ENCODE assay signal across 8 cellular contexts in the genomic region with DNA sequence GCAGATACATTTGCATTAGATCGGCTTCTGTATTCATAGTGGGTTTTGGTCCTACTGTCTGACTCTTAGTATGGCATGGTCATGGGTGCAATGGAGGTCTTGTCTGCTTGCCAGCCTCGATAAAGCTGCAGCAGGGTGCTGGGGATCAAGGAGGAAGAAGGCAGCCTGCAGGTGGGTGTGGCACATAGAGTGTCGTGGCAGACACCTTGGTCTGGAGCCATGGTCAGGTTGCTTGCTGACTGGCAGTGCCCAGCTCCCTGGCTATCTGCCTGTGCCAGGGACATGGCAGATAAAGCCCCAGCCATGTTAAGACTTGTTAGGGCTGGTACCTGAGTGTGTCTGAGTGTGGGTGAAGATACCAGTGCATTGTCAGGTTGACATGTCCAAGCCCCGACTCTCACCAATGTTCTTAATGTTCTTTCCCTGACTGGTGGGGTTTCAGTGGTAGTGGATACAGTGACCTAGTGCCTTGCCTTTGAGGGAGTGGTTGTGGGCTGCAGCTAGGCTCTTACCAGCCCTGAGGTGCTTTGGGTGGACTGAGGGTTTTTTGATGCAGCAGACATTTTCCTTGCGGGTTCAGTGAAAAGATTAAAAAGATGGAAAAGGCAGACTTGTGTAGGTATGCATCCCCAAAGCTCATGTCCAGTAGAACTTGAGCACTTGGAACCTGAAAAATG. TPM values are rescaled to one million over a fixed set of nuclear protein-coding genes. Genes with fewer than 3 reads are reported as not detected.
DNase-seq lines count a peak whose midpoint lies in the region; ATAC-seq, FAIRE-seq and TF ChIP-seq lines count a peak whose summit lies in the region.

No MANE protein-coding gene starts in this region.

- BruUV-seq in K562 (replicated peaks; lab: Mats Ljungman, UMichigan) = no TSS peak

- TF ChIP-seq POLR2A in K562 (conservative IDR thresholded peaks at IDR 0.05) = no peak

- no peaks in the 10 kb centered on the region for H3K9me3 Mint-ChIP-seq in natural killer cell treated with Interleukin-12 subunit alpha and Interleukin-12 subunit beta and Interleukin-15 and Interleukin-18, amount 100 ng/mL, for 72 hours

- WGBS in K562 (ENCODE audit: insufficient coverage, low coverage, missing lambda C conversion rate) = 1% methylated on average over 5 of the region's 5 CpGs

- peaks cover 43% of the 10 kb centered on the region for H4K20me1 ChIP-seq in K562 (replicated peaks; ENCODE audit: control insufficient read depth, insufficient read depth, low read length)

- peaks cover 69% of the 10 kb centered on the region for H3K79me2 ChIP-seq in K562 (ENCODE audit: control insufficient read depth, insufficient read depth, low read length)

- no peaks in the 10 kb centered on the region for H3K9me3 ChIP-seq in K562 (replicated peaks; ENCODE audit: control insufficient read depth, insufficient read depth, low read depth, low read length)

- no peak overlapping the region for H2AFZ ChIP-seq in K562 (ENCODE audit: low read depth, low read length)

- peak overlapping the region; percentile 94 for H3K27ac ChIP-seq in K562 (ENCODE audit: extremely low read depth, low read depth, low read length)

- no peak for TF ChIP-seq RAD21 in K562 (CRISPR knock-in tag; conservative IDR thresholded peaks at IDR 0.05 in 1 of 2, IDR thresholded peaks at IDR 0.05 in 1 of 2)

- no peak for TF ChIP-seq EP300 in K562 (IDR thresholded peaks at IDR 0.05; ENCODE audit: low read length)

- H3K4me1 ChIP-seq in K562 (replicated peaks in 1 of 2; ENCODE audit: control insufficient read depth in 2 of 2, insufficient read depth in 2 of 2, low read length in 2 of 2) = peaks cover 17 to 34% of the 10 kb centered on the region in 2 experiments; a peak in 4 of 5 replicates

- peak; percentile 58 for FAIRE-seq in K562 (lab: Jason Lieb, UNC)

- H3K27ac Mint-ChIP-seq in natural killer cell treated with Interleukin-12 subunit alpha and Interleukin-12 subunit beta and Interleukin-15 and Interleukin-18, amount 100 ng/mL, for 72 hours = peak overlapping the region in 1 of 2 donors; percentile 6

- H3K4me1 Mint-ChIP-seq in natural killer cell treated with Interleukin-12 subunit alpha and Interleukin-12 subunit beta and Interleukin-15 and Interleukin-18, amount 100 ng/mL, for 72 hours (ENCODE audit: low read depth in 2 of 2) = peaks cover 16 to 27% of the 10 kb centered on the region in 2 donors

- H3K27me3 Mint-ChIP-seq in natural killer cell treated with Interleukin-12 subunit alpha and Interleukin-12 subunit beta and Interleukin-15 and Interleukin-18, amount 100 ng/mL, for 72 hours = no peaks in the 10 kb centered on the region

- CTCF ChIA-PET in K562 (lab: Yijun Ruan, JAX; ENCODE audit: low intra/inter-chr PET ratio) = no interaction called here

- H3K27me3 ChIP-seq in K562 (ENCODE audit: control insufficient read depth in 2 of 2, insufficient read depth in 2 of 2, low read length in 2 of 2) = no peaks in the 10 kb centered on the region

- peaks cover 57% of the 10 kb centered on the region for H3K36me3 ChIP-seq in K562 (ENCODE audit: control insufficient read depth, insufficient read depth, low read length)

- H3K9me1 ChIP-seq in K562 (ENCODE audit: control insufficient read depth, insufficient read depth, low read length) = peaks cover 10% of the 10 kb centered on the region

- DNase-seq in ELR (ENCODE audit: low read depth) = peak; percentile 21
- peak; percentile 34 for DNase-seq in LoVo (ENCODE audit: low spot score)
- peak in 1 of 4 experiments; percentile 37 for DNase-seq in K562 (ENCODE audit: extremely low read depth in 1 of 4, low spot score in 3 of 4)
- DNase-seq in natural killer cell treated with Interleukin-12 subunit alpha and Interleukin-12 subunit beta and Interleukin-15 and Interleukin-18, amount 100 ng/mL, for 72 hours (ENCODE audit: low spot score) = no peak
- no peak for DNase-seq in cerebellar nuclear complex (lab: John Stamatoyannopoulos, UW)

- peak overlapping the region; percentile 73 for H3K4me3 Mint-ChIP-seq in natural killer cell treated with Interleukin-12 subunit alpha and Interleukin-12 subunit beta and Interleukin-15 and Interleukin-18, amount 100 ng/mL, for 72 hours

- no peak for TF ChIP-seq CTCF in K562 (IDR thresholded peaks at IDR 0.05 in 2 of 3, conservative IDR thresholded peaks at IDR 0.05 in 1 of 3; ENCODE audit: insufficient read depth in 2 of 3, low read depth in 1 of 3, low read length in 3 of 3)

- peak overlapping the region; percentile 100 for H3K4me2 ChIP-seq in K562 (ENCODE audit: insufficient read depth, low read length)

- H3K9ac ChIP-seq in K562 (ENCODE audit: insufficient read depth in 1 of 2, low read depth in 2 of 2, low read length in 2 of 2) = peak overlapping the region; percentile 91 to 99

- intact Hi-C loops in K562 (cut with micrococcal nuclease) = no loop called here

- ATAC-seq in K562 (no peak), HG03097 (IDR thresholded peaks at IDR 0.05; ENCODE audit: low FRiP score, unreplicated experiment) (no peak), GM19351 (IDR thresholded peaks at IDR 0.05; ENCODE audit: unreplicated experiment) (no peak), GM18498 (IDR thresholded peaks at IDR 0.05; ENCODE audit: unreplicated experiment) (no peak)
- ATAC-seq in natural killer cell treated with Interleukin-12 subunit alpha and Interleukin-12 subunit beta and Interleukin-15 and Interleukin-18, amount 100 ng/mL, for 72 hours = no peak

- peak overlapping the region; percentile 98 for H3K4me3 ChIP-seq in K562

- in situ Hi-C loops in K562 (cut with MboI) = no loop called here

- no peaks in the 10 kb centered on the region for H3K36me3 Mint-ChIP-seq in natural killer cell treated with Interleukin-12 subunit alpha and Interleukin-12 subunit beta and Interleukin-15 and Interleukin-18, amount 100 ng/mL, for 72 hours

- POLR2A ChIA-PET in K562 (lab: Yijun Ruan, JAX) = interaction anchor here (0.5 to 4.9 kb wide), 17 partner anchors 9 to 277 kb away, joined by 3 to 46 read pairs (median 4); partner anchors contain the start of gene DHX35

TF ChIP-seq in K562, 482 proteins besides CTCF, POLR2A, EP300 and RAD21 (continues in another document):
- TF ChIP-seq HDAC1 (IDR thresholded peaks at IDR 0.05) (peak in 1 of 2 experiments; percentile 59; a peak in 1 of 4 replicates), NFIC (IDR thresholded peaks at IDR 0.05) (peak; percentile 46; the same call in 1 of the 2 replicates)

RNA-seq across cellular contexts. Expression of gene FAM83D, which starts 1.8 kb away (rescaled TPM):
- total RNA-seq in K562 (2011; cell fraction: chromatin; rRNA removed; ENCODE audit: low replicate concordance) = 59.8 and 69.3 TPM in 2 replicates
- total RNA-seq in K562 (2011; cell fraction: nucleolus; rRNA removed) = 58.9 and 62.4 TPM in 2 replicates
- 44.0 and 52.1 TPM in 2 replicates for total RNA-seq in K562 (2011; cell fraction: nucleoplasm; rRNA removed)
- total RNA-seq in K562 (2014; rRNA removed) = 43.5 and 64.6 TPM in 2 replicates
- total RNA-seq in K562 (2014; rRNA removed; fragmentation: Illumina TruSeq; extraction: Trizol) = 46.0 and 47.2 TPM in 2 replicates
- 38.6 TPM in 2 replicates for total RNA-seq in K562 (2015; rRNA removed; fragmentation: Illumina TruSeq; extraction: Trizol)
- 51.9 and 55.6 TPM in 2 replicates for total RNA-seq in K562 (2021)
- polyA plus RNA-seq in K562 (2011; rRNA removed) = 66.1 and 79.6 TPM in 2 replicates
- 57.6 and 77.4 TPM in 2 replicates for polyA plus RNA-seq in K562 (2011; cell fraction: cytosol; rRNA removed)
- 90.7 and 94.9 TPM in 2 replicates for polyA plus RNA-seq in K562 (2011; cell fraction: nucleus; rRNA removed)
- polyA plus RNA-seq in K562 (2012) = 17.9 and 30.5 TPM in 2 replicates
- polyA plus RNA-seq in K562 (2014; fragmentation: Illumina TruSeq; extraction: Trizol) = 57.5 and 64.1 TPM in 2 replicates
- 1 to 10 TPM; 8.2 to 9.9 TPM for polyA plus RNA-seq in K562 (2014; fragmentation: Nextera tagmentation; extraction: Ambion mirVana)
- polyA plus RNA-seq in K562 (2014; rRNA removed) = 35.6 and 56.1 TPM in 2 replicates
- 67.6 and 82.6 TPM in 2 replicates for polyA minus RNA-seq in K562 (2011; rRNA and poly(A)+ RNA removed)
- polyA minus RNA-seq in K562 (2011; cell fraction: cytosol; rRNA and poly(A)+ RNA removed) = 36.9 and 40.1 TPM in 2 replicates
- 46.3 and 57.0 TPM in 2 replicates for polyA minus RNA-seq in K562 (2011; cell fraction: nucleus; rRNA and poly(A)+ RNA removed)
- total RNA-seq in natural killer cell treated with Interleukin-12 subunit alpha and Interleukin-12 subunit beta and Interleukin-15 and Interleukin-18, amount 100 ng/mL, for 72 hours = 10 to 100 TPM in 1 of 2 donors, 1 to 10 TPM in 1; 8.1 to 25.0 TPM

RNA-seq across cellular contexts. Expression of gene DHX35, which starts 34.1 kb away (rescaled TPM):
- 39.4 and 43.4 TPM in 2 replicates for total RNA-seq in K562 (2011; cell fraction: chromatin; rRNA removed; ENCODE audit: low replicate concordance)
- total RNA-seq in K562 (2011; cell fraction: nucleolus; rRNA removed) = 22.5 and 28.2 TPM in 2 replicates
- 33.8 and 41.0 TPM in 2 replicates for total RNA-seq in K562 (2011; cell fraction: nucleoplasm; rRNA removed)
- total RNA-seq in K562 (2014; rRNA removed) (14.9 and 15.8 TPM in 2 replicates), K562 (2014; rRNA removed; fragmentation: Illumina TruSeq; extraction: Trizol) (16.3 TPM in 2 replicates), K562 (2015; rRNA removed; fragmentation: Illumina TruSeq; extraction: Trizol) (17.8 and 18.5 TPM in 2 replicates), K562 (2021) (14.7 and 16.9 TPM in 2 replicates)
- polyA plus RNA-seq in K562 (2011; rRNA removed) (25.6 and 27.5 TPM in 2 replicates), K562 (2014; fragmentation: Illumina TruSeq; extraction: Trizol) (20.8 and 24.2 TPM in 2 replicates), K562 (2014; fragmentation: Nextera tagmentation; extraction: Ambion mirVana) (10 to 100 TPM in 1 of 2 experiments, 1 to 10 TPM in 1; 6.5 to 12.0 TPM), K562 (2014; rRNA removed) (18.2 and 23.6 TPM in 2 replicates)
- polyA plus RNA-seq in K562 (2011; cell fraction: cytosol; rRNA removed) = 18.1 and 25.8 TPM in 2 replicates
- 44.2 and 53.9 TPM in 2 replicates for polyA plus RNA-seq in K562 (2011; cell fraction: nucleus; rRNA removed)
- polyA plus RNA-seq in K562 (2012) = 9.0 and 9.1 TPM in 2 replicates
- polyA minus RNA-seq in K562 (2011; rRNA and poly(A)+ RNA removed) = 31.5 and 32.2 TPM in 2 replicates
- 12.5 and 13.8 TPM in 2 replicates for polyA minus RNA-seq in K562 (2011; cell fraction: cytosol; rRNA and poly(A)+ RNA removed)
- 19.7 and 32.0 TPM in 2 replicates for polyA minus RNA-seq in K562 (2011; cell fraction: nucleus; rRNA and poly(A)+ RNA removed)
- 10 to 100 TPM in 1 of 2 donors, 1 to 10 TPM in 1; 9.9 to 17.2 TPM for total RNA-seq in natural killer cell treated with Interleukin-12 subunit alpha and Interleukin-12 subunit beta and Interleukin-15 and Interleukin-18, amount 100 ng/mL, for 72 hours

Comparison
In these comparisons a context has a peak if more than half of its experiments do, and no peak if none do; other contexts are left out.
1. DNase-seq: peak in ELR (single experiment) and LoVo (single experiment); none in natural killer cell treated with Interleukin-12 subunit alpha and Interleukin-12 subunit beta and Interleukin-15 and Interleukin-18, amount 100 ng/mL, for 72 hours (single experiment) and cerebellar nuclear complex (0 of 2).